ENCODE assay signal across 8 cellular contexts in genomic region chr22:19607198-19608113, GRCh38.
A peak's percentile ranks its signal among the peaks of the same experiment; 100 is the strongest.
DNase-seq lines count a peak whose midpoint lies in the region; ATAC-seq and TF ChIP-seq lines count a peak whose summit lies in the region.

No MANE protein-coding gene starts in this region.

- TF ChIP-seq CTCF in CD4-positive, alpha-beta T cell (IDR thresholded peaks at IDR 0.05) = no peak
- TF ChIP-seq CTCF in lower leg skin (IDR thresholded peaks at IDR 0.05) (no peak), sigmoid colon (IDR thresholded peaks at IDR 0.05) (no peak)

- POLR2A ChIA-PET in CD4-positive, alpha-beta T cell (lab: Charles Lee) = interaction anchor here (0.6 to 5.5 kb wide), 4 partner anchors 10 to 176 kb away, joined by 3 to 45 read pairs (median 3); partner anchors contain the start of genes CDC45 and HIRA

- CTCF ChIA-PET in CD4-positive, alpha-beta T cell (lab: Charles Lee) = no interaction called here
- CTCF ChIA-PET in activated naive CD4-positive, alpha-beta T cell treated with anti-CD3 and anti-CD28 coated beads, Interleukin-2, amount 10 ng/mL, durations not matched to agents 7 days and 5 days (lab: Charles Lee) = interaction anchor here (0.6 to 1.2 kb wide), 2 partner anchors 22 to 246 kb away, joined by 3 read pairs; no protein-coding TSS in a partner anchor

- H3K27ac Mint-ChIP-seq in CD4-positive, alpha-beta T cell = peak overlapping the region; percentile 90
- peak overlapping the region; percentile 92 for H3K27ac Mint-ChIP-seq in activated naive CD4-positive, alpha-beta T cell treated with anti-CD3 and anti-CD28 coated beads, Interleukin-2, amount 10 ng/mL, durations not matched to agents 7 days and 5 days

- H3K9me3 ChIP-seq in CD4-positive, alpha-beta T cell (ENCODE audit: control insufficient read depth, low read length) = no peaks in the 10 kb centered on the region
- no peaks in the 10 kb centered on the region for H3K9me3 ChIP-seq in sigmoid colon

- TF ChIP-seq EP300 in sigmoid colon (IDR thresholded peaks at IDR 0.05) = peak in 1 of 4 donors; percentile 59

- no peak overlapping the region for H3K4me3 ChIP-seq in lower leg skin (ENCODE audit: low read depth, poor library complexity, severe bottlenecking)
- no peak overlapping the region for H3K4me3 ChIP-seq in sigmoid colon

- H3K36me3 Mint-ChIP-seq in CD4-positive, alpha-beta T cell (ENCODE audit: low read depth) = no peaks in the 10 kb centered on the region
- peaks cover 13% of the 10 kb centered on the region for H3K36me3 Mint-ChIP-seq in activated naive CD4-positive, alpha-beta T cell treated with anti-CD3 and anti-CD28 coated beads, Interleukin-2, amount 10 ng/mL, durations not matched to agents 7 days and 5 days

- in situ Hi-C loops in KBM-7 (cut with MboI; ENCODE audit: low pct_unique_long_range_greater_than_20kb, low sequenced_read_pairs) = no loop called here

- H3K27me3 Mint-ChIP-seq in CD4-positive, alpha-beta T cell = no peaks in the 10 kb centered on the region
- H3K27me3 Mint-ChIP-seq in activated naive CD4-positive, alpha-beta T cell treated with anti-CD3 and anti-CD28 coated beads, Interleukin-2, amount 10 ng/mL, durations not matched to agents 7 days and 5 days = no peaks in the 10 kb centered on the region

- no peaks in the 10 kb centered on the region for H3K36me3 ChIP-seq in sigmoid colon

- H3K4me1 Mint-ChIP-seq in CD4-positive, alpha-beta T cell (ENCODE audit: low read depth) = peaks cover 61% of the 10 kb centered on the region
- peaks cover 70% of the 10 kb centered on the region for H3K4me1 Mint-ChIP-seq in activated naive CD4-positive, alpha-beta T cell treated with anti-CD3 and anti-CD28 coated beads, Interleukin-2, amount 10 ng/mL, durations not matched to agents 7 days and 5 days

- intact Hi-C loops in CD4-positive, alpha-beta T cell (cut with DNase I, micrococcal nuclease) = loop anchor here in 1 of 2 experiments (1.0 kb wide), 1 partner anchor 10 kb away; no protein-coding TSS in a partner anchor
- intact Hi-C loops in lower leg skin (cut with DNase I; ENCODE audit: low total_unique reads) (no loop called here), sigmoid colon (cut with DNase I) (no loop called here)

- DNase-seq in CD4-positive, alpha-beta T cell = peak; percentile 16 to 78 (median 52)
- DNase-seq in NCI-H2171 (lab: John Stamatoyannopoulos, UW) = peak; percentile 49
- DNase-seq in activated naive CD4-positive, alpha-beta T cell treated with anti-CD3 and anti-CD28 coated beads, Interleukin-2, amount 10 ng/mL, durations not matched to agents 7 days and 5 days = peak; percentile 76
- peak; percentile 49 to 93 for DNase-seq in lower leg skin (ENCODE audit: low spot score in 2 of 2)
- no peak for DNase-seq in sigmoid colon
- no peak for DNase-seq in Kasumi-1 (lab: John Stamatoyannopoulos, UW)
- DNase-seq in putamen (ENCODE audit: low spot score) = no peak
- DNase-seq in KBM-7 = no peak

- peak overlapping the region; percentile 29 for H3K27ac ChIP-seq in CD4-positive, alpha-beta T cell (ENCODE audit: low read depth, low read length)
- H3K27ac ChIP-seq in sigmoid colon = peak overlapping the region in 1 of 4 donors; percentile 32

- no peaks in the 10 kb centered on the region for H3K4me1 ChIP-seq in sigmoid colon

- peak; percentile 95 for ATAC-seq in CD4-positive, alpha-beta T cell (ENCODE audit: poor library complexity)

- 28 to 36% methylated on average over 28 to 29 of the region's 29 CpGs for WGBS in lower leg skin, 2 donors
- 11 to 32% methylated on average over 29 of the region's 29 CpGs for WGBS in sigmoid colon, 2 donors

- peak overlapping the region; percentile 55 for H3K4me3 Mint-ChIP-seq in CD4-positive, alpha-beta T cell
- peak overlapping the region; percentile 50 for H3K4me3 Mint-ChIP-seq in activated naive CD4-positive, alpha-beta T cell treated with anti-CD3 and anti-CD28 coated beads, Interleukin-2, amount 10 ng/mL, durations not matched to agents 7 days and 5 days

- TF ChIP-seq POLR2A in lower leg skin (IDR thresholded peaks at IDR 0.05) = no peak
- TF ChIP-seq POLR2A in sigmoid colon (IDR thresholded peaks at IDR 0.05) = no peak

- H3K27me3 ChIP-seq in CD4-positive, alpha-beta T cell (ENCODE audit: control insufficient read depth, insufficient read depth, low read length) = no peaks in the 10 kb centered on the region
- peaks cover 5 to 41% (median 19%) of the 10 kb centered on the region in 3 donors for H3K27me3 ChIP-seq in sigmoid colon

- peaks cover 2% of the 10 kb centered on the region for H3K9me3 Mint-ChIP-seq in CD4-positive, alpha-beta T cell
- H3K9me3 Mint-ChIP-seq in activated naive CD4-positive, alpha-beta T cell treated with anti-CD3 and anti-CD28 coated beads, Interleukin-2, amount 10 ng/mL, durations not matched to agents 7 days and 5 days = peaks cover 10% of the 10 kb centered on the region

Comparison
In these comparisons a context has a peak if more than half of its experiments do, and no peak if none do; other contexts are left out.
1. DNase-seq: peak in CD4-positive, alpha-beta T cell (10 of 10), NCI-H2171 (single experiment), activated naive CD4-positive, alpha-beta T cell treated with anti-CD3 and anti-CD28 coated beads, Interleukin-2, amount 10 ng/mL, durations not matched to agents 7 days and 5 days (single experiment) and lower leg skin (2 of 2); none in sigmoid colon (single experiment), Kasumi-1 (0 of 2), putamen (single experiment) and KBM-7 (single experiment).